ENCODE assay signal across 7 cellular contexts in the genomic region with DNA sequence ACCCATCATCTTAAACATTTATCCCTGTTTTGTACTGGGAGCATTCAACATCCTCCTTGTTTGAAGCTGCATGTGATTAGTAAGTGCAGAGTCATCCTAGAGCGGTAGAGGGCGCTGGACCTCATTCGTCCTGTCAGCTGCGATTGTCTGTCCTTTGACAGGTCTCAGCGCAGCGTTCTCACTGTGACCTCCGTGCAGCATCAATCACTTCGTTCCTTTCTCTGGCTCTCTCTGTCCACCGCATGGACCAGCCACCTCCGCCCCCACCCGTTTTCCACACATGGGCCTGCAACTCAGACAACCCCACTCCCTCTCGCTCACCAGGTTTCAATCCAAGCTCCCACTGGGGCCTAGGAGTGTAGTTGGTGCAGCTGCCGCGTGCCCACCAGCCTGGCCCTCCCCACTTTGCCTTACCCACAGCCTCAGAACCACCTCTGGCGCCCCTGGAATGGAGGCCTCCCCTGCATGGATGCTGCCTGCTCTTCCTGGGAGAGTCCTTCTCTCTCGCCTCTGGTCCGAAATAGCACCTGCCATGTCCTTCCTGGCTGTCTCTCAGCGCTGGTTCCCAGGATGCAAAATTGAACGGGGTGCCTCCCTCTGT.
DNase-seq lines count a peak whose midpoint lies in the region; ATAC-seq, FAIRE-seq and TF ChIP-seq lines count a peak whose summit lies in the region.

No MANE protein-coding gene starts in this region.

- no peaks in the 10 kb centered on the region for H3K79me2 ChIP-seq in endothelial cell of umbilical vein (ENCODE audit: control insufficient read depth, insufficient read depth, low read length)

- TF ChIP-seq CTCF in endothelial cell of umbilical vein (IDR thresholded peaks at IDR 0.05; ENCODE audit: extremely low read depth in 1 of 2, insufficient read depth in 1 of 2, low read depth in 1 of 2, low read length in 2 of 2): peak; percentile 60 to 70
- TF ChIP-seq CTCF in mucosa of descending colon (IDR thresholded peaks at IDR 0.05): peak; percentile 48

- peak; percentile 16 for DNase-seq in NCI-H2196 treated with DMSO at 0.1 percent for 48 hours (lab: John Stamatoyannopoulos, UW; ENCODE audit: unreplicated experiment)
- peak; percentile 4 to 32 for DNase-seq in activated CD8-positive, alpha-beta memory T cell treated with anti-CD3 and anti-CD28 coated beads for 1 hour (ENCODE audit: extremely low read depth in 1 of 2, low read depth in 1 of 2)
- DNase-seq in endothelial cell of umbilical vein (ENCODE audit: low read depth, low spot score): peak; percentile 40
- DNase-seq in mucosa of descending colon: peak; percentile 49 to 82 (median 56)
- peak; percentile 46 for DNase-seq in stimulated activated naive CD4-positive, alpha-beta T cell treated with Interleukin-2 at 50 U/mL for 16 hours (lab: John Stamatoyannopoulos, UW)

- H3K36me3 ChIP-seq in endothelial cell of umbilical vein (ENCODE audit: control insufficient read depth in 2 of 2, extremely low read depth in 1 of 2, insufficient read depth in 2 of 2, low read length in 2 of 2) (no peaks in the 10 kb centered on the region), mucosa of descending colon (ENCODE audit: low read depth) (no peaks in the 10 kb centered on the region)

- H3K9me3 ChIP-seq in endothelial cell of umbilical vein (replicated peaks; ENCODE audit: control insufficient read depth, insufficient read depth, low read length) (no peaks in the 10 kb centered on the region), mucosa of descending colon (no peaks in the 10 kb centered on the region)

- no peak overlapping the region for H3K4me3 ChIP-seq in endothelial cell of umbilical vein (replicated peaks in 1 of 3; ENCODE audit: insufficient read depth in 1 of 3, low read depth in 1 of 3, low read length in 3 of 3)
- H3K4me3 ChIP-seq in mucosa of descending colon: no peak overlapping the region

- H3K4me2 ChIP-seq in endothelial cell of umbilical vein (ENCODE audit: insufficient read depth, low read length): no peak overlapping the region

- H3K9me1 ChIP-seq in endothelial cell of umbilical vein (replicated peaks; ENCODE audit: control insufficient read depth, extremely low read depth, insufficient read depth, low read length): no peaks in the 10 kb centered on the region

- CTCF ChIA-PET in endothelial cell of umbilical vein (lab: Charles Lee): interaction anchor here (1.0 to 2.4 kb wide), 12 partner anchors 10 to 534 kb away, joined by 3 to 15 read pairs (median 5); partner anchors contain the start of gene HDAC4

- no peaks in the 10 kb centered on the region for H3K27me3 ChIP-seq in endothelial cell of umbilical vein (ENCODE audit: control insufficient read depth in 2 of 2, insufficient read depth in 2 of 2, low read length in 2 of 2)

- no peak for TF ChIP-seq POLR2A in endothelial cell of umbilical vein (IDR thresholded peaks at IDR 0.05; ENCODE audit: low read depth, low read length)

- no TSS peak for BruUV-seq in endothelial cell of umbilical vein (replicated peaks; lab: Mats Ljungman, UMichigan)

- POLR2A ChIA-PET in endothelial cell of umbilical vein (lab: Charles Lee): no interaction called here

- dilution Hi-C loops in endothelial cell of umbilical vein (cut with MboI; ENCODE audit: extremely low pct_ligation_motif_present, low sequenced_read_pairs): no loop called here

- intact Hi-C loops in endothelial cell of umbilical vein (cut with micrococcal nuclease): loop anchor here (5.0 to 10.0 kb wide), 2 partner anchors 210 to 532 kb away; partner anchors contain the start of genes HDAC4 and OTOS
- intact Hi-C loops in mucosa of descending colon (cut with DNase I, micrococcal nuclease): no loop called here

- ATAC-seq in GM18907 (IDR thresholded peaks at IDR 0.05; ENCODE audit: unreplicated experiment) (peak; percentile 45), mucosa of descending colon (peak; percentile 89), HG02763 (IDR thresholded peaks at IDR 0.05; ENCODE audit: unreplicated experiment) (no peak)

- FAIRE-seq in endothelial cell of umbilical vein (lab: Jason Lieb, UNC): peak; percentile 64

- no peaks in the 10 kb centered on the region for H4K20me1 ChIP-seq in endothelial cell of umbilical vein (replicated peaks; ENCODE audit: control insufficient read depth, extremely low read depth, insufficient read depth, low read length)

- H3K9ac ChIP-seq in endothelial cell of umbilical vein (replicated peaks; ENCODE audit: extremely low read depth, insufficient read depth, low read length): no peak overlapping the region

- H2AFZ ChIP-seq in endothelial cell of umbilical vein (ENCODE audit: low read depth, low read length): no peak overlapping the region

- H3K4me1 ChIP-seq in endothelial cell of umbilical vein (ENCODE audit: control insufficient read depth, extremely low read depth, insufficient read depth, low read length) (no peaks in the 10 kb centered on the region), mucosa of descending colon (ENCODE audit: low read depth) (no peaks in the 10 kb centered on the region)

- H3K27ac ChIP-seq in endothelial cell of umbilical vein (ENCODE audit: insufficient read depth, low read depth, low read length): no peak overlapping the region

TF ChIP-seq in endothelial cell of umbilical vein, 7 proteins besides CTCF, POLR2A, EP300 and RAD21:
- TF ChIP-seq, protein P1, sequence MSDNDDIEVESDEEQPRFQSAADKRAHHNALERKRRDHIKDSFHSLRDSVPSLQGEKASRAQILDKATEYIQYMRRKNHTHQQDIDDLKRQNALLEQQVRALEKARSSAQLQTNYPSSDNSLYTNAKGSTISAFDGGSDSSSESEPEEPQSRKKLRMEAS (IDR thresholded peaks at IDR 0.05; ENCODE audit: insufficient read depth, insufficient read length): peak; percentile 73
- TF ChIP-seq JUN (IDR thresholded peaks at IDR 0.05; ENCODE audit: borderline replicate concordance, insufficient read depth, insufficient read length, low read depth) (no peak), MYC (IDR thresholded peaks at IDR 0.05; ENCODE audit: low read depth, low read length) (no peak), POLR2AphosphoS5 (IDR thresholded peaks at IDR 0.05; ENCODE audit: insufficient read depth, low read depth, low read length) (no peak), EZH2 (IDR thresholded peaks at IDR 0.05; ENCODE audit: borderline replicate concordance, low read depth, low read length, severe bottlenecking) (no peak)
